Comparison of ENCODE assay signal across 10 cellular contexts in the genomic region with DNA sequence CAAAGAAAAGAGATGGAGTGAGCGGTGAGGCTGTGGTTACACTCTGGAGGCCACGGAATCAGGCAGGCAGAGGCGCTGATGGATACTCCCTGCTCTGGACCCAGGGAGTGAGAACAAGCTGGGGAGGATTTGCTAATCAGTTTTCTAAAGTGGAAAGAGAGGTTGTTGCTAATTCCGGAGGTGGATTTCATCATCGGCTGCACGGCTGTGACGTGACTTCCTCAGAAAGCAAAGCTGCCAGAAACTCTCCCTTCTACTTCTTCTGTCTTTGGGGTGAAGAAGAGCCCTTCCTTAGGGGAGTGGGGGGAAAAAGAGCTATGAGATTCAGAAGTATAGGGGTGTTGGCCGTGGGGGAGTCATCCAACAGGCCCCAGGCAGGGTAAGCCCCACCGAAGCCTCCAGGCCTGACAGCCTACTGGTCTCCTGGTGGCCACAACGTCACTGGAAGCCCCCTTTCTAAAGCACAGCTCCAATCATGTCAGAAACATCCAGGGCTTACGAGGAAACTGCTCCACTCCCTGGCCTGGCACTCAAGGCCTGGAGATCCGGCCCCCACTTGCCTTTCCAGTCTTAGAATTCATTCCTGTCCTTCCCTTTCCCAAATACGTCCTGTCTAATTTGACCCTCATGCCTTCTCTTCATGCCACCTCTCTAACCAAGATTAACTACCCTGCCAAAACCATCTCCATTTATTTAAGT.
DNase-seq lines count a peak whose midpoint lies in the region; ATAC-seq and TF ChIP-seq lines count a peak whose summit lies in the region.
"Had no signal": no experiment of that assay in that cellular context is flagged by ENCODE, and none has a peak within 500 bp of the region (broad histone marks: within the 10 kb centered on the region; RNA-seq: fewer than 3 reads in every experiment).

No MANE protein-coding gene starts in this region.

- H3K4me1 ChIP-seq in HEK293 (ENCODE audit: control insufficient read depth, insufficient read depth, low read length) (no peaks in the 10 kb centered on the region), adipocyte (ENCODE audit: control insufficient read depth, insufficient read depth, low read length) (peaks cover 14% of the 10 kb centered on the region), hepatocyte (ENCODE audit: insufficient read depth) (no peaks in the 10 kb centered on the region)

- no peak overlapping the region for H3K4me2 ChIP-seq in hepatocyte

- POLR2A ChIA-PET in HEK293 (lab: Yijun Ruan, JAX): no interaction called here

- no peak overlapping the region for H3K9ac ChIP-seq in adipocyte (ENCODE audit: low read length)

- no peaks in the 10 kb centered on the region for H4K20me1 ChIP-seq in hepatocyte (ENCODE audit: insufficient read depth, poor library complexity, severe bottlenecking)

- H3K36me3 ChIP-seq in HEK293 (ENCODE audit: control insufficient read depth in 2 of 2, insufficient read depth in 1 of 2, low read length in 2 of 2) (no peaks in the 10 kb centered on the region; a peak in 1 of 3 replicates), adipocyte (ENCODE audit: control insufficient read depth, insufficient read depth, low read length, severe bottlenecking) (no peaks in the 10 kb centered on the region), hepatocyte (replicated peaks; ENCODE audit: insufficient read depth, low read depth) (no peaks in the 10 kb centered on the region)

- no peak for TF ChIP-seq CTCF in HEK293 (tag by site-specific recombination; IDR thresholded peaks at IDR 0.05)
- no peak for TF ChIP-seq CTCF in hepatocyte (IDR thresholded peaks at IDR 0.05; ENCODE audit: poor library complexity)

- no peak overlapping the region for H2AFZ ChIP-seq in hepatocyte

- H3K9me2 ChIP-seq in hepatocyte (replicated peaks; ENCODE audit: insufficient read depth): no peaks in the 10 kb centered on the region

- H3K4me3 ChIP-seq in HEK293 (ENCODE audit: low read depth, low read length) (no peak overlapping the region), adipocyte (ENCODE audit: low read length) (no peak overlapping the region), hepatocyte (no peak overlapping the region), skin epidermis (no peak overlapping the region)

- CTCF ChIA-PET in HEK293 (lab: Yijun Ruan, JAX): no interaction called here

- H3K79me2 ChIP-seq in hepatocyte: no peaks in the 10 kb centered on the region

- no peak for ATAC-seq in HG03457 (IDR thresholded peaks at IDR 0.05; ENCODE audit: unreplicated experiment)
- ATAC-seq in GM21737 (IDR thresholded peaks at IDR 0.05; ENCODE audit: unreplicated experiment): no peak

- peak; percentile 26 for DNase-seq in adipocyte (ENCODE audit: low read depth)
- DNase-seq in hepatocyte (ENCODE audit: low spot score): peak; percentile 61
- no peak for DNase-seq in globus pallidus (ENCODE audit: low spot score)
- no peak for DNase-seq in 8988T
- DNase-seq: NCI-H748 treated with DMSO at 0.1 percent for 48 hours; stimulated activated CD4-positive, alpha-beta T cell treated with anti-CD3 and anti-CD28 coated beads, Interleukin-4, amount 100 ng/mL, for 1 hour had no signal

- H3K9me3 ChIP-seq in HEK293 (ENCODE audit: control insufficient read depth, insufficient read depth, low read depth, low read length): no peaks in the 10 kb centered on the region
- peaks cover 12% of the 10 kb centered on the region for H3K9me3 ChIP-seq in adipocyte (ENCODE audit: control insufficient read depth, low read length)
- H3K9me3 ChIP-seq in hepatocyte (ENCODE audit: low read depth): no peaks in the 10 kb centered on the region

- H3K27me3 ChIP-seq in adipocyte (replicated peaks; ENCODE audit: control insufficient read depth, insufficient read depth, low read length) (no peaks in the 10 kb centered on the region), hepatocyte (no peaks in the 10 kb centered on the region)

- H3K27ac ChIP-seq in HEK293 (ENCODE audit: extremely low read depth, low read depth, low read length) (no peak overlapping the region), hepatocyte (peak overlapping the region; percentile 84), skin epidermis (peak overlapping the region in 13 of 21 experiments; percentile 9 to 77 (median 46))

- 78% methylated on average over 13 of the region's 13 CpGs for WGBS in hepatocyte (ENCODE audit: low lambda C conversion rate, missing lambda C conversion rate)

TF ChIP-seq in HEK293, 187 proteins besides CTCF, POLR2A, EP300 and RAD21:
- TF ChIP-seq ZBTB49 (tag by site-specific recombination; IDR thresholded peaks at IDR 0.05; ENCODE audit: low read depth) (no peak), ZFHX2 (tag by site-specific recombination; conservative IDR thresholded peaks at IDR 0.05) (peak; percentile 17; the same call in 1 of the 2 replicates)
TF ChIP-seq in HEK293: peak in this region for 1.

Comparison
In these comparisons a context has a peak if more than half of its experiments do, and no peak if none do; other contexts are left out.
1. DNase-seq: peak in adipocyte (single experiment) and hepatocyte (single experiment); none in globus pallidus (single experiment) and 8988T (single experiment).